15 cellular contexts compared by ENCODE assay signal in the genomic region with DNA sequence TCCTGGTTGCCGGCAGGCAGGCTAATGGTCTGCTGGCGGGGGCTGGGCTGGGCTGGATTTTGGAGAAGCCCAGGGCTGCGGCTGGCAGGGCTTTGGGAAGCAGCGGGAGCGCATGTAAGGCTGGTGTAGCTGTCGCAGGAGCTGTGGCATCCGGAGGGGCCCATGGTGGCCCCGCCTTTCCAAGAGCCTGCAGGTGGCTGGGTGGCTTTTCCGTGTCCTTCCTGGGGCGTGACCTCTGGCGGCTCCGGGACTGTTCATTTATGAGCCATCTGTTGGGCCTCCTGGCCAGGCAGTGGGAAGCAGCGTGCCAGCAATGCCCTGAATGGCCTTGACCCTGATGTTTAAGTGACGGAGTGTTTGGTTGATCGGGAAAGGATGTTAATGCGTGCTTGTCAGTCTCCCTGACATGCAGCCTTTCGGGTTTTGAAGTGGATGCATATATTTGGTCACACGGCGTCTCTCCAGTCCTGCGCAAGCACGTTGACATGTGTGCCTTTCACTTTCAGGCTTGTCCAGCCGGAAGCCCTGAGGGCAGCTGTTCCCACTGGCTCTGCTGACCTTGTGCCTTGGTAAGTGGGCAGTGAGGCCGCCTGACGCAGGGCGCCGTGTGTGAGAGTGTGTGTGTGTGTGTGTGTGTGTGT. TPM values are rescaled to one million over a fixed set of nuclear protein-coding genes. Genes with fewer than 3 reads are reported as not detected.
DNase-seq lines count a peak whose midpoint lies in the region; ATAC-seq and TF ChIP-seq lines count a peak whose summit lies in the region.
"Had no signal": no experiment of that assay in that cellular context is flagged by ENCODE, and none has a peak within 500 bp of the region (broad histone marks: within the 10 kb centered on the region; RNA-seq: fewer than 3 reads in every experiment).

No MANE protein-coding gene starts in this region.

- peak in 1 of 4 donors; percentile 15 for TF ChIP-seq POLR2A in upper lobe of left lung (IDR thresholded peaks at IDR 0.05)

- H3K27me3 Mint-ChIP-seq in memory B cell, result no peaks in the 10 kb centered on the region
- H3K27me3 Mint-ChIP-seq: CD4-positive, alpha-beta memory T cell; stimulated activated naive CD8-positive, alpha-beta T cell treated with anti-CD3 and anti-CD28 coated beads, Interleukin-15, amount 100 ng/mL, for 72 hours; T-cell had no signal

- no peaks in the 10 kb centered on the region for H3K9me3 ChIP-seq in fibroblast of lung (ENCODE audit: control insufficient read depth, insufficient read depth, low read depth, low read length)
- peaks cover 0 to 4% (median 0%) of the 10 kb centered on the region in 4 donors for H3K9me3 ChIP-seq in upper lobe of left lung

- H3K27ac ChIP-seq in fibroblast of lung (ENCODE audit: insufficient read depth, low read length), result peak overlapping the region; percentile 36
- peak overlapping the region; percentile 64 to 82 (median 77) for H3K27ac ChIP-seq in upper lobe of left lung

- ATAC-seq in memory B cell (ENCODE audit: low read depth) (no peak), upper lobe of left lung (ENCODE audit: low FRiP score in 2 of 2) (peak; percentile 44 to 86)
- ATAC-seq: esophagus mucosa; stimulated activated naive CD8-positive, alpha-beta T cell treated with anti-CD3 and anti-CD28 coated beads, Interleukin-15, amount 100 ng/mL, for 72 hours; T-cell had no signal

- H3K4me3 ChIP-seq in fibroblast of lung (replicated peaks in 1 of 4; ENCODE audit: control extremely low read depth in 1 of 4, insufficient read depth in 1 of 4, low read depth in 3 of 4, low read length in 4 of 4) (no peak overlapping the region), upper lobe of left lung (peak overlapping the region in 2 of 4 donors; percentile 15 to 23)

- TF ChIP-seq EP300 in upper lobe of left lung (IDR thresholded peaks at IDR 0.05), result peak in 2 of 4 donors; percentile 67 to 69

- peaks cover 2% of the 10 kb centered on the region for H3K9me3 Mint-ChIP-seq in memory B cell
- H3K9me3 Mint-ChIP-seq: CD4-positive, alpha-beta memory T cell; stimulated activated naive CD8-positive, alpha-beta T cell treated with anti-CD3 and anti-CD28 coated beads, Interleukin-15, amount 100 ng/mL, for 72 hours; T-cell had no signal

- H3K36me3 ChIP-seq in fibroblast of lung (ENCODE audit: control insufficient read depth, insufficient read depth, low read length) (peaks cover 2% of the 10 kb centered on the region), upper lobe of left lung (peaks cover 0 to 25% (median 6%) of the 10 kb centered on the region in 4 donors)

- H3K4me1 ChIP-seq in fibroblast of lung (ENCODE audit: control insufficient read depth, extremely low read depth, insufficient read depth, low read length) (peaks cover 5% of the 10 kb centered on the region), upper lobe of left lung (peaks cover 17 to 31% (median 28%) of the 10 kb centered on the region in 4 donors)

- H3K4me3 Mint-ChIP-seq in memory B cell, result no peak overlapping the region
- H3K4me3 Mint-ChIP-seq: CD4-positive, alpha-beta memory T cell; stimulated activated naive CD8-positive, alpha-beta T cell treated with anti-CD3 and anti-CD28 coated beads, Interleukin-15, amount 100 ng/mL, for 72 hours; T-cell had no signal

- DNase-seq in SHP77 treated with DMSO at 0.1 percent for 48 hours (lab: John Stamatoyannopoulos, UW) (peak; percentile 67), fibroblast of lung (ENCODE audit: low read depth in 2 of 2) (peak in 1 of 2 donors; percentile 53), memory B cell (ENCODE audit: low spot score in 2 of 2) (no peak), upper lobe of left lung (peak; percentile 81 to 90), NCI-H446 (lab: John Stamatoyannopoulos, UW) (no peak), AG20443 (ENCODE audit: low spot score) (no peak), GOT3 (lab: John Stamatoyannopoulos, UW) (no peak)
- DNase-seq: activated CD4-positive, alpha-beta T cell treated with anti-CD3 and anti-CD28 coated beads for 1 hour; CD4-positive, alpha-beta memory T cell; HCEC 1CT; OCI-M1; retina; stimulated activated naive CD8-positive, alpha-beta T cell treated with anti-CD3 and anti-CD28 coated beads, Interleukin-15, amount 100 ng/mL, for 72 hours; T-cell had no signal

- H3K79me2 ChIP-seq in fibroblast of lung (ENCODE audit: control insufficient read depth, insufficient read depth, low read length), result peaks cover 11% of the 10 kb centered on the region

- peaks cover 7% of the 10 kb centered on the region for H3K4me1 Mint-ChIP-seq in memory B cell

- peak overlapping the region; percentile 12 for H3K27ac Mint-ChIP-seq in memory B cell
- H3K27ac Mint-ChIP-seq: stimulated activated naive CD8-positive, alpha-beta T cell treated with anti-CD3 and anti-CD28 coated beads, Interleukin-15, amount 100 ng/mL, for 72 hours; T-cell had no signal

- H3K27me3 ChIP-seq in fibroblast of lung (ENCODE audit: control insufficient read depth, insufficient read depth, low read length), result no peaks in the 10 kb centered on the region
- no peaks in the 10 kb centered on the region for H3K27me3 ChIP-seq in upper lobe of left lung

- WGBS in upper lobe of left lung, 2 donors, result 36 to 42% methylated on average over 6 to 26 of the region's 26 CpGs

- H2AFZ ChIP-seq in fibroblast of lung (ENCODE audit: low read length), result no peak overlapping the region

- peak overlapping the region; percentile 26 for H3K4me2 ChIP-seq in fibroblast of lung (ENCODE audit: extremely low read depth, insufficient read depth, low read length)

- H3K9ac ChIP-seq in fibroblast of lung (ENCODE audit: insufficient read depth, low read length), result peak overlapping the region; percentile 4

- H3K36me3 Mint-ChIP-seq in memory B cell, result peaks cover 31% of the 10 kb centered on the region

- H4K20me1 ChIP-seq in fibroblast of lung (ENCODE audit: control insufficient read depth, extremely low read depth, insufficient read depth, low read length), result no peaks in the 10 kb centered on the region

- TF ChIP-seq CTCF in fibroblast of lung (conservative IDR thresholded peaks at IDR 0.05 in 1 of 2, IDR thresholded peaks at IDR 0.05 in 1 of 2; ENCODE audit: low read depth in 1 of 2, low read length in 2 of 2), result no peak
- TF ChIP-seq CTCF in upper lobe of left lung (IDR thresholded peaks at IDR 0.05), result no peak

RNA-seq across cellular contexts. Expression of gene AGPAT3, which starts 38.5 kb away (rescaled TPM):
- total RNA-seq in fibroblast of lung (28.8 and 44.9 TPM in 2 replicates), upper lobe of left lung (100 to 1,000 TPM in 1 of 6 donors, 10 to 100 TPM in 5; 55.0 to 102 (median 70.0) TPM)
- polyA plus RNA-seq in fibroblast of lung, result 29.4 and 39.0 TPM in 2 replicates
- polyA plus RNA-seq in fibroblast of lung (2012), result 42.0 and 55.7 TPM in 2 replicates
- polyA minus RNA-seq in fibroblast of lung (ENCODE audit: low replicate concordance), result 58.7 and 118 TPM in 2 replicates

Comparison
In these comparisons a context has a peak if more than half of its experiments do, and no peak if none do; other contexts are left out.
1. DNase-seq: peak in SHP77 treated with DMSO at 0.1 percent for 48 hours (single experiment) and upper lobe of left lung (2 of 2); none in memory B cell (0 of 2), NCI-H446 (0 of 2), AG20443 (single experiment) and GOT3 (single experiment).